In the genomic region with DNA sequence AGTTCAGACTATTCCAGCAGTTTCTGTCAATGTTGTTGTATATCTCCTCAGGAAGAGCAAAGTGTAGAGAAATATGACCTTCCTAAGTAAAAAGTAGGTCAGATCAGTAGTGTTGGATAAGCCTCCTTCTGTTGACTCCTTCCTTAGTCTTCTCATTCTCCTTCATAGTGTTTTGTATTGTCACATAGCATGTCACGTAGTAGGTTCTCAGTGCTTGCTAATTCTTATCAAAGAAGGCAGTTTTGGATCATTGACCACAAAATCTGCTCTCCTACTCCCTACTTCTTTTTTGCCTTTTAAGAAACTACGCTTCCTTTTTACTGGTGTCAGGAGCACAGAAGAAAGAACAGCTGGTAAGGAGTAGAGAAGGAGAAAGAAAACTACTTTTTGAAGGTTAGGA, we compare ENCODE assay signal across 18 cellular contexts. TPM values are rescaled to one million over a fixed set of nuclear protein-coding genes. Genes with fewer than 3 reads are reported as not detected.
DNase-seq lines count a peak whose midpoint lies in the region; ATAC-seq, FAIRE-seq and TF ChIP-seq lines count a peak whose summit lies in the region.
"Had no signal": no experiment of that assay in that cellular context is flagged by ENCODE, and none has a peak within 500 bp of the region (broad histone marks: within the 10 kb centered on the region; RNA-seq: fewer than 3 reads in every experiment).

No MANE protein-coding gene starts in this region.

- no peak overlapping the region for H3K27ac ChIP-seq in CD8-positive, alpha-beta memory T cell (ENCODE audit: low read depth, low read length)
- no peak overlapping the region for H3K27ac ChIP-seq in H1 (ENCODE audit: low read depth, low read length)
- no peak overlapping the region for H3K27ac ChIP-seq in substantia nigra (ENCODE audit: low read depth, low read length, poor library complexity, severe bottlenecking)
- H3K27ac ChIP-seq: SJSA1 had no signal

- H3K23ac ChIP-seq in H1 (ENCODE audit: insufficient read length) = no peak overlapping the region

- H3K4me3 Mint-ChIP-seq in CD8-positive, alpha-beta memory T cell = peak overlapping the region in 6 of 7 donors; percentile 23 to 85 (median 53)
- H3K4me3 Mint-ChIP-seq in nephron = peak overlapping the region; percentile 89 to 93 (median 93)
- peak overlapping the region in 1 of 2 donors; percentile 88 for H3K4me3 Mint-ChIP-seq in effector memory CD8-positive, alpha-beta T cell

- peaks cover 9 to 10% of the 10 kb centered on the region in 2 donors for H3K27me3 Mint-ChIP-seq in CD8-positive, alpha-beta memory T cell
- peaks cover 6% of the 10 kb centered on the region for H3K27me3 Mint-ChIP-seq in nephron (ENCODE audit: low read depth)
- H3K27me3 Mint-ChIP-seq in effector memory CD8-positive, alpha-beta T cell = no peaks in the 10 kb centered on the region
- H3K27me3 Mint-ChIP-seq: central memory CD8-positive, alpha-beta T cell had no signal

- H3K9me2 ChIP-seq in Loucy (replicated peaks; ENCODE audit: low read depth, low read length) = no peaks in the 10 kb centered on the region

- H2BK5ac ChIP-seq in H1 (ENCODE audit: low read depth, low read length) = no peak overlapping the region

- CTCF ChIA-PET in CD8-positive, alpha-beta memory T cell (lab: Charles Lee) = no interaction called here
- CTCF ChIA-PET in H1 (lab: Charles Lee; ENCODE audit: partially characterized antibody) = interaction anchor here (1.4 to 2.5 kb wide), 3 partner anchors 55 to 172 kb away, joined by 3 to 15 read pairs (median 4); no protein-coding TSS in a partner anchor

- H3K14ac ChIP-seq in H1 (ENCODE audit: insufficient read length) = no peak overlapping the region

- peak overlapping the region in 7 of 8 donors; percentile 42 to 98 (median 76) for H3K27ac Mint-ChIP-seq in CD8-positive, alpha-beta memory T cell
- H3K27ac Mint-ChIP-seq in nephron = peak overlapping the region; percentile 41 to 90 (median 83)
- no peak overlapping the region for H3K27ac Mint-ChIP-seq in effector memory CD8-positive, alpha-beta T cell
- H3K27ac Mint-ChIP-seq: activated naive CD8-positive, alpha-beta T cell treated with anti-CD3 and anti-CD28 coated beads, Interleukin-2, amount 10 ng/mL, durations not matched to agents 7 days and 5 days; HFFc6 had no signal

- H2AK5ac ChIP-seq in H1 (ENCODE audit: low read depth, low read length) = no peak overlapping the region

- H3K9me3 ChIP-seq in CD8-positive, alpha-beta memory T cell (ENCODE audit: low read length) = no peaks in the 10 kb centered on the region
- no peaks in the 10 kb centered on the region for H3K9me3 ChIP-seq in Loucy (ENCODE audit: insufficient read depth, low read depth, low read length)
- H3K9me3 ChIP-seq in H1 (ENCODE audit: insufficient read depth in 2 of 2, low read depth in 1 of 2, low read length in 1 of 2) = no peaks in the 10 kb centered on the region
- H3K9me3 ChIP-seq: gastrocnemius medialis, prostate gland, suprapubic skin had no signal

- no peak for TF ChIP-seq EP300 in H1 (IDR thresholded peaks at IDR 0.05; ENCODE audit: borderline replicate concordance in 1 of 2, low read depth in 2 of 2, low read length in 2 of 2)

- H3K23me2 ChIP-seq in H1 (ENCODE audit: low read depth, low read length) = peaks cover 17% of the 10 kb centered on the region

- DNase-seq in CD8-positive, alpha-beta memory T cell = no peak
- DNase-seq in H1 (ENCODE audit: low read depth in 1 of 2, low spot score in 2 of 2) (no peak), NCI-H345 treated with DMSO at 0.1 percent for 48 hours (lab: John Stamatoyannopoulos, UW; ENCODE audit: unreplicated experiment) (no peak), anterior cingulate cortex (lab: John Stamatoyannopoulos, UW) (no peak), substantia nigra (lab: John Stamatoyannopoulos, UW) (no peak)
- DNase-seq in effector memory CD8-positive, alpha-beta T cell = no peak
- DNase-seq: activated naive CD8-positive, alpha-beta T cell treated with anti-CD3 and anti-CD28 coated beads, Interleukin-2, amount 10 ng/mL, durations not matched to agents 7 days and 5 days; DMS53; gastrocnemius medialis; HFFc6; WERI-Rb-1 had no signal

- H2BK20ac ChIP-seq in H1 (ENCODE audit: low read length) = no peak overlapping the region

- H2BK120ac ChIP-seq in H1 (replicated peaks; ENCODE audit: low read depth, low read length) = no peak overlapping the region

- H3K4ac ChIP-seq in H1 (replicated peaks; ENCODE audit: insufficient read length, low read depth, low read length) = no peak overlapping the region

- no peak for TF ChIP-seq POLR2A in H1 (IDR thresholded peaks at IDR 0.05; ENCODE audit: control extremely low read depth in 1 of 2, low read depth in 2 of 2, low read length in 2 of 2)

- H3K36me3 Mint-ChIP-seq in CD8-positive, alpha-beta memory T cell = peaks cover 0 to 12% (median 0%) of the 10 kb centered on the region in 3 donors
- H3K36me3 Mint-ChIP-seq in nephron (ENCODE audit: low read depth) = no peaks in the 10 kb centered on the region
- peaks cover 24% of the 10 kb centered on the region for H3K36me3 Mint-ChIP-seq in effector memory CD8-positive, alpha-beta T cell (ENCODE audit: insufficient read depth)
- H3K36me3 Mint-ChIP-seq: activated naive CD8-positive, alpha-beta T cell treated with anti-CD3 and anti-CD28 coated beads, Interleukin-2, amount 10 ng/mL, durations not matched to agents 7 days and 5 days had no signal

- no peak overlapping the region for H4K91ac ChIP-seq in H1 (replicated peaks; ENCODE audit: insufficient read length, low read length)

- peaks cover 88% of the 10 kb centered on the region for H3K79me2 ChIP-seq in Loucy (ENCODE audit: insufficient read depth, low read length)
- peaks cover 0 to 34% of the 10 kb centered on the region in 2 experiments; a peak in 3 of 4 replicates for H3K79me2 ChIP-seq in H1 (ENCODE audit: control insufficient read depth in 1 of 2, insufficient read depth in 2 of 2, low read length in 2 of 2)

- 0 out of 2 replicates have a peak, but pooled peaks cover 4% of the 10 kb centered on the region for H3K79me1 ChIP-seq in H1 (ENCODE audit: low read depth, low read length)

- H3K4me1 ChIP-seq in CD8-positive, alpha-beta memory T cell (ENCODE audit: insufficient read depth, low read length) = peaks cover 37% of the 10 kb centered on the region
- H3K4me1 ChIP-seq in Loucy (ENCODE audit: insufficient read depth, low read length, poor library complexity, severe bottlenecking) (peaks cover 35% of the 10 kb centered on the region), H1 (replicated peaks in 1 of 4; ENCODE audit: control insufficient read depth in 3 of 4, insufficient read depth in 4 of 4, low read length in 3 of 4) (peaks cover 0 to 3% (median under 1%) of the 10 kb centered on the region in 4 experiments; a peak in 2 of 7 replicates)
- H3K4me1 ChIP-seq: prostate gland had no signal

- no peak overlapping the region for H2BK12ac ChIP-seq in H1 (ENCODE audit: low read depth, low read length)

- no peak overlapping the region for H3K4me3 ChIP-seq in CD8-positive, alpha-beta memory T cell (ENCODE audit: low read length)
- no peak overlapping the region for H3K4me3 ChIP-seq in Loucy (ENCODE audit: low read length, poor library complexity, severe bottlenecking)
- H3K4me3 ChIP-seq in H1 (ENCODE audit: extremely low read depth in 1 of 4, insufficient read depth in 2 of 4, low read depth in 3 of 4, low read length in 4 of 4) = peak overlapping the region in 1 of 4 experiments; percentile 84; a peak in 2 of 8 replicates
- H3K4me3 ChIP-seq: SJSA1 had no signal

- POLR2A ChIA-PET in CD8-positive, alpha-beta memory T cell (lab: Charles Lee) = no interaction called here
- POLR2A ChIA-PET in H1 (lab: Charles Lee; ENCODE audit: partially characterized antibody) = interaction anchor here (1.0 to 3.0 kb wide), 4 partner anchors 10 to 95 kb away, joined by 3 to 10 read pairs (median 4); no protein-coding TSS in a partner anchor

- H4K20me1 ChIP-seq in Loucy (ENCODE audit: insufficient read depth, low read length, poor library complexity, severe bottlenecking) = peaks cover 31% of the 10 kb centered on the region
- peaks cover 0 to 9% of the 10 kb centered on the region in 2 experiments for H4K20me1 ChIP-seq in H1 (replicated peaks in 1 of 2; ENCODE audit: control insufficient read depth in 1 of 2, insufficient read depth in 2 of 2, low read length in 2 of 2)

- H4K5ac ChIP-seq in H1 (ENCODE audit: insufficient read length, low read depth, low read length) = no peak overlapping the region

- H3K27me3 ChIP-seq in CD8-positive, alpha-beta memory T cell (ENCODE audit: insufficient read depth, low read length, poor library complexity, severe bottlenecking) = no peaks in the 10 kb centered on the region
- no peaks in the 10 kb centered on the region for H3K27me3 ChIP-seq in Loucy (ENCODE audit: insufficient read depth, low read length, poor library complexity, severe bottlenecking)
- H3K27me3 ChIP-seq in H1 (replicated peaks in 1 of 4; ENCODE audit: control insufficient read depth in 3 of 4, extremely low read depth in 1 of 4, insufficient read depth in 3 of 4, low read length in 3 of 4) = peaks cover 0 to 12% (median 6%) of the 10 kb centered on the region in 4 experiments; a peak in 4 of 7 replicates
- H3K27me3 ChIP-seq: gastrocnemius medialis, SJSA1, suprapubic skin had no signal

- H4K8ac ChIP-seq in H1 (ENCODE audit: extremely low read depth, insufficient read depth, low read length) = no peak overlapping the region

- H3K9me3 Mint-ChIP-seq in CD8-positive, alpha-beta memory T cell = no peaks in the 10 kb centered on the region
- H3K9me3 Mint-ChIP-seq in nephron = no peaks in the 10 kb centered on the region
- H3K9me3 Mint-ChIP-seq in effector memory CD8-positive, alpha-beta T cell = no peaks in the 10 kb centered on the region
- H3K9me3 Mint-ChIP-seq: central memory CD8-positive, alpha-beta T cell had no signal

- peaks cover 42 to 43% (median 43%) of the 10 kb centered on the region in 3 donors for H3K4me1 Mint-ChIP-seq in CD8-positive, alpha-beta memory T cell
- peaks cover 29% of the 10 kb centered on the region for H3K4me1 Mint-ChIP-seq in nephron
- H3K4me1 Mint-ChIP-seq in effector memory CD8-positive, alpha-beta T cell (ENCODE audit: low read depth in 2 of 2) = peaks cover 28 to 33% of the 10 kb centered on the region in 2 donors

- H3F3A ChIP-seq in Loucy (ENCODE audit: low read depth) = peaks cover 8% of the 10 kb centered on the region; the same call in 1 of the 2 replicates

- WGBS in H1 (ENCODE audit: extremely low coverage in 1 of 2, insufficient coverage in 1 of 2, insufficient read length in 1 of 2, insufficient replicate concordance in 2 of 2, low coverage in 1 of 2, low lambda C conversion rate in 2 of 2, missing lambda C conversion rate in 1 of 2), 2 experiments = 79% methylated on average over 2 of the region's 2 CpGs; no CpG with 5 or more reads in 1 of the 2 experiments

- no peak overlapping the region for H3K56ac ChIP-seq in H1 (replicated peaks; ENCODE audit: insufficient read length, low read depth, low read length)

- H2BK15ac ChIP-seq in H1 (ENCODE audit: low read length) = no peak overlapping the region

- H3K36me3 ChIP-seq in CD8-positive, alpha-beta memory T cell (ENCODE audit: insufficient read depth, low read length) = no peaks in the 10 kb centered on the region
- H3K36me3 ChIP-seq in Loucy (ENCODE audit: insufficient read depth, low read length) (no peaks in the 10 kb centered on the region), H1 (ENCODE audit: control insufficient read depth in 2 of 4, insufficient read depth in 4 of 4, low read length in 3 of 4) (no peaks in the 10 kb centered on the region)
- H3K36me3 ChIP-seq: gastrocnemius medialis, prostate gland, SJSA1, suprapubic skin, WERI-Rb-1 had no signal

- ATAC-seq in effector memory CD8-positive, alpha-beta T cell (replicated peaks) = no peak
- ATAC-seq: gastrocnemius medialis had no signal

- H2AFZ ChIP-seq in Loucy (ENCODE audit: low read length) (no peak overlapping the region), H1 (ENCODE audit: low read length) (no peak overlapping the region)

- H3K4me2 ChIP-seq in Loucy (ENCODE audit: low read depth, low read length, poor library complexity, severe bottlenecking) (peak overlapping the region; percentile 98), H1 (ENCODE audit: insufficient read depth in 1 of 2, low read depth in 2 of 2, low read length in 2 of 2) (peak overlapping the region; percentile 88 to 96; a peak in 3 of 4 replicates)

- TF ChIP-seq CTCF in Loucy (conservative IDR thresholded peaks at IDR 0.05; ENCODE audit: low read length) (no peak), H1 (IDR thresholded peaks at IDR 0.05; ENCODE audit: control extremely low read depth in 1 of 3, insufficient read depth in 1 of 3, low read depth in 1 of 3, low read length in 3 of 3) (no peak), nephron (IDR thresholded peaks at IDR 0.05; ENCODE audit: unreplicated experiment in 3 of 3) (no peak)

- H3K18ac ChIP-seq in H1 (ENCODE audit: extremely low read depth, low read length) = no peak overlapping the region

- H3K9ac ChIP-seq in Loucy (ENCODE audit: low read depth, low read length, poor library complexity, severe bottlenecking) (peak overlapping the region; percentile 89), H1 (replicated peaks in 1 of 4; ENCODE audit: extremely low read depth in 1 of 4, low read depth in 3 of 4, low read length in 3 of 4) (no peak overlapping the region)

- no peak for TF ChIP-seq RAD21 in H1 (IDR thresholded peaks at IDR 0.05 in 1 of 2, conservative IDR thresholded peaks at IDR 0.05 in 1 of 2; ENCODE audit: low read depth in 2 of 2, low read length in 2 of 2)

- no peak for FAIRE-seq in H1 (lab: Jason Lieb, UNC)
- FAIRE-seq: keratinocyte had no signal

RNA-seq across cellular contexts. Expression of a gene that starts 1.0 kb away (rescaled TPM):
- total RNA-seq in CD8-positive, alpha-beta memory T cell = 10 to 100 TPM; 40.1 to 41.5 TPM
- 22.5 TPM for polyA plus RNA-seq in CD8-positive, alpha-beta memory T cell
- 53.2 and 55.7 TPM in 2 replicates for total RNA-seq in H1 (2021; fragmentation: NEBNext Ultra II Directional; extraction: Animal tissue kit (Norgen Biotek cat#: 25700))
- 6.1 and 7.6 TPM in 2 replicates for polyA plus RNA-seq in H1 (2011; rRNA removed)
- 7.7 TPM for polyA plus RNA-seq in H1 (2011; cell fraction: cytosol; rRNA removed)
- polyA plus RNA-seq in H1 (2011; cell fraction: nucleus; rRNA removed) = 16.5 TPM
- polyA plus RNA-seq in H1 (2012, experiment 1 of 2) = 10.3 to 15.0 TPM (median 13.9 TPM) in 4 replicates
- polyA plus RNA-seq in H1 (2012, experiment 2 of 2) = 0.62 TPM
- 16.7 TPM for polyA plus RNA-seq in H1 (2013, experiment 1 of 2)
- 16.0 TPM for polyA plus RNA-seq in H1 (2013, experiment 2 of 2)
- 64.5 and 104 TPM in 2 replicates for polyA minus RNA-seq in H1 (2011; rRNA and poly(A)+ RNA removed)
- polyA minus RNA-seq in H1 (2011; cell fraction: cytosol; rRNA and poly(A)+ RNA removed) = 31.6 TPM
- 81.4 TPM for polyA minus RNA-seq in H1 (2011; cell fraction: nucleus; rRNA and poly(A)+ RNA removed)

Comparison
In these comparisons a context has a peak if more than half of its experiments do, and no peak if none do; other contexts are left out.
1. H3K27ac Mint-ChIP-seq: peak in CD8-positive, alpha-beta memory T cell (7 of 8) and nephron (3 of 3); none in effector memory CD8-positive, alpha-beta T cell (0 of 2).